In the genomic region with DNA sequence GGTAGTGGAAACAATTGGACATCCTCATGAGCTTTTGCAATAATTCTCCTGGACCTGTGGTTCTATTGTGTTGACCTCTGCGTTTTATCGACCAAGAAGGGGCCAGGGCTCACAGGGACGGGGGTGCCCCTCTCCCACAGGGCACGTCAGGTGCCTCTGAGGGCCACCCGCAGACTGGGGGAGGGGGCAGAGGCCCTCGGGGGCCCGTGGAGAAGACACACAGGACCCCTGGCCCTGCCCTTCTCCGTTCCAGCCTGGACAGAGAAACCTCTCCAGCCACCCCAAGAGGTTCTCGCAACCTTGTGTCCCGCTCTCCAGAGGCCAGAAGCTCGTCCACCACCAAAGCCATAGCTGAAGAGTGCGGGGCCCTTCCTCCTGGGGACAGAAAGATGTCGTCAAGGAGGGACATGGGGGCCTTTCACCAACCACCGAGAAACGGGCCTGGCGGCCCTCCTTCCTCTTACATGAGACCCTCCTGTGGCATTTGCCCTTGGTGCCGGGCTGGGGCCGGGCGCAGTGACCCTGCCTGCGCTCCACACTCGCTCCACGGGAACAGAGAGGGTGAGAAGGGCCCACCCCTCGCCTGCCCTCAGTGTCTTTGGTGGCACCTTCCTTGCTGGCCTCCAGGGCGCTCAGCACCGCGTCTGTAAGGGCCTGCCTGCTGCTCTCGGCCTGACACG, we compare ENCODE assay signal across 29 cellular contexts. TPM values are rescaled to one million over a fixed set of nuclear protein-coding genes. Genes with fewer than 3 reads are reported as not detected.
A peak's percentile ranks its signal among the peaks of the same experiment; 100 is the strongest.
DNase-seq lines count a peak whose midpoint lies in the region; ATAC-seq, FAIRE-seq and TF ChIP-seq lines count a peak whose summit lies in the region.
"Had no signal": no experiment of that assay in that cellular context is flagged by ENCODE, and none has a peak within 500 bp of the region (broad histone marks: within the 10 kb centered on the region; RNA-seq: fewer than 3 reads in every experiment).

No MANE protein-coding gene starts in this region.

- no peak for FAIRE-seq in GM12878 (lab: Jason Lieb, UNC)
- FAIRE-seq: colon had no signal

- H3K27ac Mint-ChIP-seq in MCF 10A (ENCODE audit: low read depth, unreplicated experiment), result no peak overlapping the region
- H3K27ac Mint-ChIP-seq in stimulated activated effector memory CD8-positive, alpha-beta T cell treated with anti-CD3 and anti-CD28 coated beads, Interleukin-12 subunit alpha, Interleukin-12 subunit beta, amount 100 ng/mL, for 72 hours, result peak overlapping the region; percentile 79
- H3K27ac Mint-ChIP-seq: natural killer cell had no signal

- H3K27me3 ChIP-seq in breast epithelium (no peaks in the 10 kb centered on the region), GM12878 (replicated peaks in 1 of 2; ENCODE audit: control insufficient read depth in 2 of 2, insufficient read depth in 2 of 2, low read length in 1 of 2) (no peaks in the 10 kb centered on the region)
- H3K27me3 ChIP-seq: foreskin keratinocyte, hepatocyte, left lung, MG63, ovary, stomach, tibial artery had no signal

- no peak for TF ChIP-seq CTCF in breast epithelium (IDR thresholded peaks at IDR 0.05)
- no peak for TF ChIP-seq CTCF in MCF 10A (IDR thresholded peaks at IDR 0.05; ENCODE audit: unreplicated experiment)
- no peak for TF ChIP-seq CTCF in GM12878 (IDR thresholded peaks at IDR 0.05 in 2 of 3, conservative IDR thresholded peaks at IDR 0.05 in 1 of 3; ENCODE audit: control insufficient read depth in 2 of 3, extremely low read depth in 1 of 3, insufficient read depth in 1 of 3, low read depth in 3 of 3, low read length in 3 of 3)

- H3K4me3 Mint-ChIP-seq in MCF 10A (ENCODE audit: unreplicated experiment), result no peak overlapping the region
- no peak overlapping the region for H3K4me3 Mint-ChIP-seq in stimulated activated effector memory CD8-positive, alpha-beta T cell treated with anti-CD3 and anti-CD28 coated beads, Interleukin-12 subunit alpha, Interleukin-12 subunit beta, amount 100 ng/mL, for 72 hours
- H3K4me3 Mint-ChIP-seq: IgD-negative memory B cell, natural killer cell had no signal

- no peaks in the 10 kb centered on the region for H3K9me3 Mint-ChIP-seq in MCF 10A (ENCODE audit: unreplicated experiment)
- H3K9me3 Mint-ChIP-seq in stimulated activated effector memory CD8-positive, alpha-beta T cell treated with anti-CD3 and anti-CD28 coated beads, Interleukin-12 subunit alpha, Interleukin-12 subunit beta, amount 100 ng/mL, for 72 hours, result no peaks in the 10 kb centered on the region
- H3K9me3 Mint-ChIP-seq: CD4-positive, alpha-beta memory T cell; IgD-negative memory B cell; natural killer cell had no signal

- POLR2A ChIA-PET in MCF 10A (lab: Yijun Ruan, JAX), result no interaction called here
- POLR2A ChIA-PET in GM12878 (lab: Charles Lee), result no interaction called here

- no peak overlapping the region for H3K9ac ChIP-seq in GM12878 (ENCODE audit: control insufficient read depth, insufficient read depth, low read length)

- intact Hi-C loops in breast epithelium (cut with DNase I; ENCODE audit: low total_unique reads), result loop anchor here (10.0 kb wide), 1 partner anchor 93 kb away; no protein-coding TSS in a partner anchor
- intact Hi-C loops in MCF 10A (cut with micrococcal nuclease), result no loop called here
- intact Hi-C loops in GM12878 (cut with micrococcal nuclease; ENCODE audit: unreplicated experiment), result no loop called here

- DNase-seq in breast epithelium (ENCODE audit: low spot score in 2 of 2) (no peak), MCF 10A (ENCODE audit: unreplicated experiment) (no peak), GM12878 (ENCODE audit: low read depth, low spot score) (no peak)
- no peak for DNase-seq in stimulated activated effector memory CD8-positive, alpha-beta T cell treated with anti-CD3 and anti-CD28 coated beads, Interleukin-12 subunit alpha, Interleukin-12 subunit beta, amount 100 ng/mL, for 72 hours (ENCODE audit: low spot score in 2 of 2)
- DNase-seq: activated CD4-positive, alpha-beta T cell treated with anti-CD3 and anti-CD28 coated beads, Interleukin-2, amount 50 U/mL, for 48 hours; amniotic stem cell; CD4-positive, alpha-beta memory T cell; DMS153; effector memory CD4-positive, alpha-beta T cell; left lung; MG63; natural killer cell; NCI-H1417; NCI-H2107; NCI-H446; ovary; stimulated activated CD4-positive, alpha-beta T cell treated with anti-CD3 and anti-CD28 coated beads, Interleukin-4, amount 100 ng/mL, for 4 hours; stomach; T-helper 9 cell; tibial artery had no signal

- 71% methylated on average over 27 of the region's 28 CpGs for WGBS in GM12878 (ENCODE audit: insufficient coverage, insufficient replicate concordance, low lambda C conversion rate, missing lambda C conversion rate)

- in situ Hi-C loops in GM12878 (cut with MboI), result no loop called here

- SMC1A ChIA-PET in GM12878 (lab: Charles Lee; ENCODE audit: uncharacterized antibody, unreplicated experiment), result no interaction called here

- peaks cover 28% of the 10 kb centered on the region for H3K36me3 Mint-ChIP-seq in MCF 10A (ENCODE audit: insufficient read depth, unreplicated experiment)
- H3K36me3 Mint-ChIP-seq in stimulated activated effector memory CD8-positive, alpha-beta T cell treated with anti-CD3 and anti-CD28 coated beads, Interleukin-12 subunit alpha, Interleukin-12 subunit beta, amount 100 ng/mL, for 72 hours, result peaks cover 45% of the 10 kb centered on the region
- H3K36me3 Mint-ChIP-seq: natural killer cell had no signal

- H3K36me3 ChIP-seq in breast epithelium (no peaks in the 10 kb centered on the region), KOPT-K1 (ENCODE audit: insufficient read depth, low read length) (peaks cover 64% of the 10 kb centered on the region), GM12878 (ENCODE audit: control insufficient read depth in 2 of 2, insufficient read depth in 2 of 2, low read length in 1 of 2) (peaks cover 0 to 7% of the 10 kb centered on the region in 2 experiments; a peak in 3 of 4 replicates)
- H3K36me3 ChIP-seq: MG63, ovary had no signal

- RAD21 ChIA-PET in GM12878 (lab: Charles Lee; ENCODE audit: unreplicated experiment), result no interaction called here

- 0 out of 2 replicates have a peak, but pooled peaks cover 2% of the 10 kb centered on the region for H4K20me1 ChIP-seq in GM12878 (ENCODE audit: control insufficient read depth, insufficient read depth)

- no peak for TF ChIP-seq POLR2A in breast epithelium (IDR thresholded peaks at IDR 0.05)
- TF ChIP-seq POLR2A in GM12878 (IDR thresholded peaks at IDR 0.05; ENCODE audit: low read depth, low read length), result no peak

- H3K27me3 Mint-ChIP-seq in MCF 10A (ENCODE audit: insufficient read depth, unreplicated experiment), result no peaks in the 10 kb centered on the region
- H3K27me3 Mint-ChIP-seq: CD4-positive, alpha-beta memory T cell had no signal

- ATAC-seq in GM12878, result no peak
- no peak for ATAC-seq in stimulated activated effector memory CD8-positive, alpha-beta T cell treated with anti-CD3 and anti-CD28 coated beads, Interleukin-12 subunit alpha, Interleukin-12 subunit beta, amount 100 ng/mL, for 72 hours
- no peak for ATAC-seq in HG03039 (IDR thresholded peaks at IDR 0.05; ENCODE audit: unreplicated experiment)
- ATAC-seq in HG02571 (IDR thresholded peaks at IDR 0.05; ENCODE audit: unreplicated experiment), result no peak
- ATAC-seq: esophagus mucosa, foreskin keratinocyte, left lung, natural killer cell, SK-N-SH treated with all-trans-retinoic acid at 6 μM for 48 hours had no signal

- no peak for TF ChIP-seq RAD21 in GM12878 (IDR thresholded peaks at IDR 0.05; ENCODE audit: insufficient read depth, low read depth, low read length)

- H3K4me1 ChIP-seq in breast epithelium, result no peaks in the 10 kb centered on the region
- peaks cover 8% of the 10 kb centered on the region for H3K4me1 ChIP-seq in GM12878 (ENCODE audit: control insufficient read depth, insufficient read depth, low read length)
- H3K4me1 ChIP-seq: foreskin keratinocyte had no signal

- H3K79me2 ChIP-seq in GM12878 (ENCODE audit: control insufficient read depth, insufficient read depth, low read length), result no peaks in the 10 kb centered on the region
- H3K79me2 ChIP-seq: hepatocyte had no signal

- H3K27ac ChIP-seq in breast epithelium (peak overlapping the region; percentile 43 to 61), KOPT-K1 (ENCODE audit: low read depth, low read length, poor library complexity, severe bottlenecking) (peak overlapping the region; percentile 32), GM12878 (ENCODE audit: control insufficient read depth, insufficient read depth) (no peak overlapping the region)
- H3K27ac ChIP-seq: foreskin keratinocyte, hepatocyte, left lung, ovary, stomach, tibial artery had no signal

- no peaks in the 10 kb centered on the region for H3K4me1 Mint-ChIP-seq in MCF 10A (ENCODE audit: insufficient read depth, unreplicated experiment)
- H3K4me1 Mint-ChIP-seq in stimulated activated effector memory CD8-positive, alpha-beta T cell treated with anti-CD3 and anti-CD28 coated beads, Interleukin-12 subunit alpha, Interleukin-12 subunit beta, amount 100 ng/mL, for 72 hours, result peaks cover 36% of the 10 kb centered on the region

- H3K4me3 ChIP-seq in breast epithelium (no peak overlapping the region), GM12878 (no peak overlapping the region)
- H3K4me3 ChIP-seq: hepatocyte, left lung, MG63, ovary, stomach, tibial artery had no signal

- CTCF ChIA-PET in MCF 10A (lab: Yijun Ruan, JAX) (interaction anchor here (0.7 kb wide), 1 partner anchor 114 kb away, joined by 5 read pairs; no protein-coding TSS in a partner anchor), GM12878 (lab: Yijun Ruan, JAX) (interaction anchor here (0.6 kb wide), 1 partner anchor 44 kb away, joined by 3 read pairs; no protein-coding TSS in a partner anchor)

- H3K4me2 ChIP-seq in GM12878 (ENCODE audit: control insufficient read depth, insufficient read depth), result no peak overlapping the region
- H3K4me2 ChIP-seq: hepatocyte had no signal

- H2AFZ ChIP-seq in GM12878 (ENCODE audit: control insufficient read depth, low read depth, low read length), result no peak overlapping the region
- H2AFZ ChIP-seq: hepatocyte had no signal

- no TSS peak for BruUV-seq in MCF 10A (replicated peaks; lab: Mats Ljungman, UMichigan)
- BruUV-seq in GM12878 (replicated peaks; lab: Mats Ljungman, UMichigan), result TSS peak; percentile 70

- no peak for TF ChIP-seq EP300 in GM12878 (IDR thresholded peaks at IDR 0.05; ENCODE audit: borderline replicate concordance in 1 of 2, control insufficient read depth in 1 of 2, low read depth in 2 of 2, low read length in 2 of 2)

- no peaks in the 10 kb centered on the region for H3K9me3 ChIP-seq in breast epithelium
- H3K9me3 ChIP-seq in KOPT-K1 (ENCODE audit: insufficient read depth, low read length, poor library complexity, severe bottlenecking), result no peaks in the 10 kb centered on the region
- H3K9me3 ChIP-seq in GM12878 (replicated peaks; ENCODE audit: control insufficient read depth, insufficient read depth, low read length), result no peaks in the 10 kb centered on the region
- H3K9me3 ChIP-seq: left lung, MG63, ovary, stomach, tibial artery had no signal

RNA-seq across cellular contexts. Expression of gene GRAMD4, which starts 57.3 kb away (rescaled TPM):
- 10 to 100 TPM; 28.4 to 85.6 (median 61.0) TPM for total RNA-seq in breast epithelium
- total RNA-seq in MCF 10A (2022), result 15.6 and 23.7 TPM in 2 replicates
- 20.3 and 24.6 TPM in 2 replicates for total RNA-seq in GM12878 (2013; cell fraction: nucleolus; rRNA removed)
- 27.4 and 28.7 TPM in 2 replicates for total RNA-seq in GM12878 (2014; rRNA removed)
- total RNA-seq in GM12878 (2014; rRNA removed; fragmentation: Illumina TruSeq; extraction: Trizol), result 8.9 and 11.7 TPM in 2 replicates
- 45.5 and 49.1 TPM in 2 replicates for total RNA-seq in GM12878 (2021)
- polyA plus RNA-seq in GM12878 (2011; ENCODE audit: low read depth), result 2.6 TPM
- polyA plus RNA-seq in GM12878 (2011; rRNA removed), result 22.1 and 24.3 TPM in 2 replicates
- 11.8 and 18.5 TPM in 2 replicates for polyA plus RNA-seq in GM12878 (2011; cell fraction: cytosol; rRNA removed)
- 69.1 and 78.8 TPM in 2 replicates for polyA plus RNA-seq in GM12878 (2011; cell fraction: nucleus; rRNA removed)
- 6.2 and 8.4 TPM in 2 replicates for polyA plus RNA-seq in GM12878 (2012)
- 7.2 and 9.5 TPM in 2 replicates for polyA plus RNA-seq in GM12878 (2014; fragmentation: Illumina TruSeq; extraction: Trizol)
- under 1 TPM; 0.21 to 0.73 TPM for polyA plus RNA-seq in GM12878 (2014; fragmentation: Nextera tagmentation; extraction: Ambion mirVana)
- 32.3 and 38.6 TPM in 2 replicates for polyA plus RNA-seq in GM12878 (2014; rRNA removed)
- polyA plus RNA-seq in GM12878 (2016; fragmentation: Nextera tagmentation; extraction: Ambion mirVana), result 1 to 10 TPM; 4.2 to 5.3 TPM
- 34.2 and 34.7 TPM in 2 replicates for polyA minus RNA-seq in GM12878 (2011; rRNA and poly(A)+ RNA removed)
- 13.9 and 15.8 TPM in 2 replicates for polyA minus RNA-seq in GM12878 (2011; cell fraction: cytosol; rRNA and poly(A)+ RNA removed)
- polyA minus RNA-seq in GM12878 (2011; cell fraction: nucleus; rRNA and poly(A)+ RNA removed), result 26.5 and 39.9 TPM in 2 replicates
